2 cellular contexts compared by ENCODE assay signal in genomic region chr1:32284777-32285176, GRCh38. TPM values are rescaled to one million over a fixed set of nuclear protein-coding genes. Genes with fewer than 3 reads are reported as not detected.
"Had no signal": no experiment of that assay in that cellular context is flagged by ENCODE, and none has a peak within 500 bp of the region (broad histone marks: within the 10 kb centered on the region; RNA-seq: fewer than 3 reads in every experiment).

No MANE protein-coding gene starts in this region.

RNA-seq across cellular contexts. Expression of gene LCK, which starts 33.7 kb away (rescaled TPM):
- total RNA-seq: myocyte had no signal

RNA-seq across cellular contexts. Expression of gene FAM167B, which starts 37.8 kb away (rescaled TPM):
- total RNA-seq: kidney epithelial cell had no signal
